Comparison of ENCODE assay signal across 9 cellular contexts in genomic region chr4:15755321-15755750, GRCh38.
DNase-seq lines count a peak whose midpoint lies in the region; ATAC-seq and TF ChIP-seq lines count a peak whose summit lies in the region.
"Had no signal": no experiment of that assay in that cellular context is flagged by ENCODE, and none has a peak within 500 bp of the region (broad histone marks: within the 10 kb centered on the region; RNA-seq: fewer than 3 reads in every experiment).

No MANE protein-coding gene starts in this region.

- ATAC-seq in HG02678 (IDR thresholded peaks at IDR 0.05; ENCODE audit: unreplicated experiment) (peak; percentile 31), HG03378 (IDR thresholded peaks at IDR 0.05; ENCODE audit: unreplicated experiment) (no peak), GM21367 (IDR thresholded peaks at IDR 0.05; ENCODE audit: unreplicated experiment) (no peak)

- TF ChIP-seq CTCF in brain microvascular endothelial cell (IDR thresholded peaks at IDR 0.05; ENCODE audit: low read depth, low read length, missing control alignments), result no peak

- peak overlapping the region; percentile 99 for H3K27ac ChIP-seq in brain microvascular endothelial cell

- no peak overlapping the region for H3K4me3 ChIP-seq in brain microvascular endothelial cell (ENCODE audit: low read depth, low read length)

- no peaks in the 10 kb centered on the region for H3K36me3 ChIP-seq in brain microvascular endothelial cell (replicated peaks)

- H3K27me3 ChIP-seq in brain microvascular endothelial cell (replicated peaks), result no peaks in the 10 kb centered on the region

- in situ Hi-C loops in brain microvascular endothelial cell (cut with HindIII; ENCODE audit: low pct_ligation_motif_present, low sequenced_read_pairs), result no loop called here

- peak; percentile 26 for DNase-seq in T-helper 22 cell (ENCODE audit: low read depth)
- peak; percentile 87 for DNase-seq in brain microvascular endothelial cell
- DNase-seq in stimulated activated CD8-positive, alpha-beta memory T cell treated with anti-CD3 and anti-CD28 coated beads, Interleukin-15, amount 100 ng/mL, for 48 hours (ENCODE audit: low read depth in 2 of 2), result peak; percentile 30 to 41
- no peak for DNase-seq in SKM-1 treated with dmso at 0.1 percent for 144 hours (lab: John Stamatoyannopoulos, UW; ENCODE audit: unreplicated experiment)
- no peak for DNase-seq in NCI-H446 treated with DMSO at 0.1 percent for 48 hours (lab: John Stamatoyannopoulos, UW)
- DNase-seq: NCI-H1694 had no signal

Comparison
In these comparisons a context has a peak if more than half of its experiments do, and no peak if none do; other contexts are left out.
1. DNase-seq: peak in T-helper 22 cell (single experiment), brain microvascular endothelial cell (single experiment) and stimulated activated CD8-positive, alpha-beta memory T cell treated with anti-CD3 and anti-CD28 coated beads, Interleukin-15, amount 100 ng/mL, for 48 hours (2 of 2); none in SKM-1 treated with dmso at 0.1 percent for 144 hours (single experiment) and NCI-H446 treated with DMSO at 0.1 percent for 48 hours (single experiment).